ENCODE assay signal across 1 cellular context in genomic region chr14:64720190-64720589, GRCh38.
TF ChIP-seq lines count a peak whose summit lies in the region.

No MANE protein-coding gene starts in this region.

TF ChIP-seq in HepG2, 621 proteins besides CTCF, POLR2A, EP300 and RAD21 (continued from another document):
- TF ChIP-seq ZBTB39 (CRISPR knock-in tag; IDR thresholded peaks at IDR 0.05) (no peak), FOSL2 (CRISPR knock-in tag; IDR thresholded peaks at IDR 0.05) (peak; percentile 80), ZNF546 (CRISPR knock-in tag; conservative IDR thresholded peaks at IDR 0.05) (no peak), ZNF230 (CRISPR knock-in tag; IDR thresholded peaks at IDR 0.05) (no peak), KMT2A (CRISPR knock-in tag; IDR thresholded peaks at IDR 0.05) (no peak), RFX1 (IDR thresholded peaks at IDR 0.05) (no peak), ZFP41 (CRISPR knock-in tag; IDR thresholded peaks at IDR 0.05; ENCODE audit: borderline replicate concordance) (no peak), HOXA3 (CRISPR knock-in tag; IDR thresholded peaks at IDR 0.05) (peak; percentile 26; the same call in 1 of the 2 replicates), TFE3 (CRISPR knock-in tag; IDR thresholded peaks at IDR 0.05) (no peak), ZNF335 (CRISPR knock-in tag; IDR thresholded peaks at IDR 0.05) (peak; percentile 22; the same call in 1 of the 2 replicates), EZH2 (conservative IDR thresholded peaks at IDR 0.05; ENCODE audit: low read depth, low read length) (no peak), ZNF234 (CRISPR knock-in tag; conservative IDR thresholded peaks at IDR 0.05) (no peak), NFIB (CRISPR knock-in tag; IDR thresholded peaks at IDR 0.05; ENCODE audit: borderline replicate concordance) (no peak), ATF3 (CRISPR knock-in tag; IDR thresholded peaks at IDR 0.05) (peak; percentile 83)
